8 cellular contexts compared by ENCODE assay signal in the genomic region with DNA sequence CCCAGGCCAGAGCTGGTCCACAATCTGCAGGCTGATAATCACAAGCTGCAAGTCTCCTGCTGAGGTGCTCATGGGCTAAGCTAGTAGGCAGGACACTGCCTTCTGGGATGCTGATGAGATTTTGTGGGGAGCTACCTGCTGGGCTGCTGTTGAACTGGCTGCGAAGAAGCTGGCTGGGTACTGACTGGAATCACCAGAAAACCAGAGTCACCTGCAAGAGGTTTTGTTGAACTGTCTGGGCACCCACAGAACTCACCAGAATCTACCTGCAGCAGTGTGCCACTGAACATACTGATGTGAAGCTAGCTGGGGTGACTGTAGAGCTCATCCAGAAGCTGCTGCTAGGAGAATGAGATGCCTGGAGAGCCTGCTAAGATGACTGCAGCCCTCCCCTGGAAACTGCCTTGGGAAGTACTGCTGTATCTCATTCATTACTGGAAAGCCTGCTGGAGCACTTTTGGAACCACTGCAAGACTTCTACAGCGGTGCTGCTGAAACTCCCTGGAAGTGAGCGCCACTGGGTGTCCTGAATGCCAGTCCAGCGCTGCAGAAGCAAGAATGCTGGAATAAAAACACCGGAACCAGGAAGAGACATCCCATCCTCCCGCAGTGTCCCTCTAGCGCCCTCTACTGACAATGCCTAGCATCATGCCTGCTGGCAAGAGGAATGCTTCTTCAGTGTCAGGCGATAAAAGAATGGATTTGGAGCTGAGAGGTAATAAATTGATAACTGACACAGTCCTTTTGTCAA.
DNase-seq lines count a peak whose midpoint lies in the region; ATAC-seq, FAIRE-seq and TF ChIP-seq lines count a peak whose summit lies in the region.

No MANE protein-coding gene starts in this region.

- H3K4me2 ChIP-seq in SU-DHL-6 (ENCODE audit: low read depth, low read length, poor library complexity, severe bottlenecking) = no peak overlapping the region

- H3K27me3 ChIP-seq in SU-DHL-6 (ENCODE audit: low read length) (no peaks in the 10 kb centered on the region), iPS-20b (ENCODE audit: insufficient read depth, low read length) (no peaks in the 10 kb centered on the region), small intestine (ENCODE audit: control insufficient read depth in 2 of 2, insufficient read depth in 2 of 2, low read length in 2 of 2) (no peaks in the 10 kb centered on the region)

- H3K9ac ChIP-seq in SU-DHL-6 (ENCODE audit: low read length) = no peak overlapping the region
- H3K9ac ChIP-seq in iPS-20b (ENCODE audit: low read depth, low read length) = no peak overlapping the region

- FAIRE-seq in small intestine (lab: Jason Lieb, UNC) = no peak

- peak; percentile 85 for TF ChIP-seq CTCF in SU-DHL-6 (IDR thresholded peaks at IDR 0.05; ENCODE audit: insufficient read depth, low read length, poor library complexity, severe bottlenecking)

- H3K4me1 ChIP-seq in iPS-20b (ENCODE audit: insufficient read depth, low read length) (no peaks in the 10 kb centered on the region), small intestine (ENCODE audit: control insufficient read depth in 2 of 2, insufficient read depth in 1 of 2, low read depth in 1 of 2, low read length in 1 of 2) (no peaks in the 10 kb centered on the region)

- H3K4me3 ChIP-seq in SU-DHL-6 (ENCODE audit: insufficient read depth, low read length, poor library complexity, severe bottlenecking) = no peak overlapping the region
- peak overlapping the region; percentile 61 for H3K4me3 ChIP-seq in iPS-20b (ENCODE audit: low read length)
- H3K4me3 ChIP-seq in small intestine (ENCODE audit: low read depth in 1 of 2, low read length in 2 of 2) = no peak overlapping the region

- H3K36me3 ChIP-seq in SU-DHL-6 (ENCODE audit: low read length) = no peaks in the 10 kb centered on the region
- H3K36me3 ChIP-seq in iPS-20b (ENCODE audit: insufficient read depth, low read depth, low read length) = no peaks in the 10 kb centered on the region
- H3K36me3 ChIP-seq in small intestine (ENCODE audit: control insufficient read depth in 2 of 2, insufficient read depth in 2 of 2, low read length in 2 of 2) = no peaks in the 10 kb centered on the region

- H3K79me2 ChIP-seq in SU-DHL-6 (ENCODE audit: insufficient read depth, low read length) = no peaks in the 10 kb centered on the region

- ATAC-seq in GM21360 (IDR thresholded peaks at IDR 0.05; ENCODE audit: unreplicated experiment) = no peak

- H3K9me2 ChIP-seq in SU-DHL-6 (replicated peaks; ENCODE audit: insufficient read depth, low read length) = no peaks in the 10 kb centered on the region

- H3K9me3 ChIP-seq in SU-DHL-6 (ENCODE audit: insufficient read depth, low read length) (no peaks in the 10 kb centered on the region), iPS-20b (ENCODE audit: insufficient read depth, low read depth, low read length) (peaks cover 4% of the 10 kb centered on the region; the same call in 1 of the 2 replicates), small intestine (ENCODE audit: control insufficient read depth, low read depth) (no peaks in the 10 kb centered on the region)

- 37 to 41% (median 38%) methylated on average over 8 of the region's 8 CpGs for WGBS in small intestine, 3 donors

- H2AFZ ChIP-seq in SU-DHL-6 (ENCODE audit: low read depth, low read length, severe bottlenecking) = peak overlapping the region; percentile 85

- in situ Hi-C loops in T47D (cut with HindIII; ENCODE audit: low pct_unique_long_range_greater_than_20kb, low sequenced_read_pairs) = no loop called here

- peak; percentile 92 for DNase-seq in Ammon's horn (ENCODE audit: low spot score)
- peak; percentile 12 for DNase-seq in GM19238 (ENCODE audit: insufficient read length, low spot score)
- peak; percentile 63 for DNase-seq in NAMALWA (ENCODE audit: low spot score)
- DNase-seq in T47D (ENCODE audit: low read depth in 1 of 2, low spot score in 1 of 2) = peak; percentile 13 to 82
- peak; percentile 77 for DNase-seq in small intestine

- H4K20me1 ChIP-seq in SU-DHL-6 (ENCODE audit: low read depth, low read length) = no peaks in the 10 kb centered on the region

- H3K27ac ChIP-seq in SU-DHL-6 (ENCODE audit: low read depth, low read length) = no peak overlapping the region
- no peak overlapping the region for H3K27ac ChIP-seq in iPS-20b (ENCODE audit: low read length)
- no peak overlapping the region for H3K27ac ChIP-seq in small intestine (ENCODE audit: low read depth in 1 of 2, low read length in 1 of 2)

- H3F3A ChIP-seq in SU-DHL-6 (ENCODE audit: insufficient read depth) = no peaks in the 10 kb centered on the region

Comparison
In these comparisons a context has a peak if more than half of its experiments do, and no peak if none do; other contexts are left out.
1. DNase-seq: peak in every context shown above with its lines; median percentile 92 in Ammon's horn; 77 in small intestine; 63 in NAMALWA; 48 in T47D; 12 in GM19238.